In genomic region chr17:48052956-48053757, GRCh38 we compare ENCODE assay signal across 8 cellular contexts. TPM values are rescaled to one million over a fixed set of nuclear protein-coding genes. Genes with fewer than 3 reads are reported as not detected.
DNase-seq lines count a peak whose midpoint lies in the region; FAIRE-seq and TF ChIP-seq lines count a peak whose summit lies in the region.

No MANE protein-coding gene starts in this region.

- H3K4me2 ChIP-seq in DOHH2 (ENCODE audit: low read length) (peak overlapping the region; percentile 44), astrocyte (ENCODE audit: low read length) (peak overlapping the region; percentile 90)

- H3K4me3 Mint-ChIP-seq in astrocyte (ENCODE audit: unreplicated experiment), result peak overlapping the region; percentile 82

- H2AFZ ChIP-seq in astrocyte (ENCODE audit: low read depth, low read length), result no peak overlapping the region

- no peaks in the 10 kb centered on the region for H3K9me2 ChIP-seq in DOHH2 (replicated peaks; ENCODE audit: control insufficient read depth, low read length)

- H3K79me2 ChIP-seq in DOHH2 (ENCODE audit: control insufficient read depth, low read length) (peaks cover 91% of the 10 kb centered on the region), astrocyte (ENCODE audit: insufficient read depth, low read length) (peaks cover 88% of the 10 kb centered on the region)

- H3K4me1 ChIP-seq in DOHH2 (ENCODE audit: control insufficient read depth, low read length) (peaks cover 75% of the 10 kb centered on the region), astrocyte (ENCODE audit: insufficient read depth, low read length) (peaks cover 58% of the 10 kb centered on the region), iPS-18a (ENCODE audit: control insufficient read depth, low read depth, low read length) (peaks cover 53% of the 10 kb centered on the region), small intestine (ENCODE audit: control insufficient read depth in 2 of 2, insufficient read depth in 1 of 2, low read depth in 1 of 2, low read length in 1 of 2) (peaks cover 7 to 34% of the 10 kb centered on the region in 2 donors)

- peak overlapping the region; percentile 86 for H3K27ac Mint-ChIP-seq in astrocyte (ENCODE audit: unreplicated experiment)

- H3K9me3 ChIP-seq in DOHH2 (ENCODE audit: control insufficient read depth, insufficient read depth, low read length) (no peaks in the 10 kb centered on the region), astrocyte (ENCODE audit: insufficient read depth, low read depth, low read length) (no peaks in the 10 kb centered on the region), iPS-18a (ENCODE audit: control insufficient read depth, low read depth, low read length) (no peaks in the 10 kb centered on the region), small intestine (ENCODE audit: control insufficient read depth, low read depth) (no peaks in the 10 kb centered on the region)

- no peaks in the 10 kb centered on the region for H3K27me3 ChIP-seq in DOHH2 (ENCODE audit: control insufficient read depth, low read length)
- no peaks in the 10 kb centered on the region for H3K27me3 ChIP-seq in astrocyte (ENCODE audit: insufficient read depth, low read length)
- no peaks in the 10 kb centered on the region for H3K27me3 ChIP-seq in iPS-18a (ENCODE audit: control insufficient read depth, insufficient read depth, low read length)
- H3K27me3 ChIP-seq in small intestine (ENCODE audit: control insufficient read depth in 2 of 2, insufficient read depth in 2 of 2, low read length in 2 of 2), result no peaks in the 10 kb centered on the region

- H3K4me3 ChIP-seq in DOHH2 (ENCODE audit: low read length) (peak overlapping the region; percentile 31), astrocyte (ENCODE audit: insufficient read depth, low read depth, low read length) (peak overlapping the region; percentile 39), iPS-18a (ENCODE audit: low read length) (peak overlapping the region; percentile 90), small intestine (ENCODE audit: low read depth in 1 of 2, low read length in 2 of 2) (peak overlapping the region; percentile 9 to 43)

- no peaks in the 10 kb centered on the region for H3F3A ChIP-seq in DOHH2 (ENCODE audit: control insufficient read depth, insufficient read depth)

- no peaks in the 10 kb centered on the region for H3K9me3 Mint-ChIP-seq in astrocyte (ENCODE audit: unreplicated experiment)

- H3K9ac ChIP-seq in astrocyte (ENCODE audit: low read length), result peak overlapping the region; percentile 95
- no peak overlapping the region for H3K9ac ChIP-seq in iPS-18a (ENCODE audit: low read length)

- no peaks in the 10 kb centered on the region for H3K27me3 Mint-ChIP-seq in astrocyte (ENCODE audit: low read depth, unreplicated experiment)

- peaks cover 32% of the 10 kb centered on the region for H3K36me3 Mint-ChIP-seq in astrocyte (ENCODE audit: low read depth, unreplicated experiment)

- peaks cover 83% of the 10 kb centered on the region for H3K36me3 ChIP-seq in DOHH2 (ENCODE audit: control insufficient read depth, low read length)
- peaks cover 17% of the 10 kb centered on the region for H3K36me3 ChIP-seq in astrocyte (ENCODE audit: insufficient read depth, low read length)
- H3K36me3 ChIP-seq in iPS-18a (ENCODE audit: control insufficient read depth, low read depth, low read length), result peaks cover 37% of the 10 kb centered on the region
- peaks cover 7 to 28% of the 10 kb centered on the region in 2 donors for H3K36me3 ChIP-seq in small intestine (ENCODE audit: control insufficient read depth in 2 of 2, insufficient read depth in 2 of 2, low read length in 2 of 2)

- TF ChIP-seq CTCF in DOHH2 (IDR thresholded peaks at IDR 0.05; ENCODE audit: low read depth, low read length, poor library complexity, severe bottlenecking) (no peak), astrocyte (IDR thresholded peaks at IDR 0.05; ENCODE audit: insufficient read depth, low read depth, low read length) (no peak)

- WGBS in small intestine, 3 donors, result 30 to 48% (median 31%) methylated on average over 5 of the region's 5 CpGs

- H3K4me1 Mint-ChIP-seq in astrocyte (ENCODE audit: low read depth, unreplicated experiment), result peaks cover 55% of the 10 kb centered on the region

- FAIRE-seq in astrocyte (lab: Jason Lieb, UNC), result no peak
- no peak for FAIRE-seq in small intestine (lab: Jason Lieb, UNC)

- no peak overlapping the region for H3K27ac ChIP-seq in DOHH2 (ENCODE audit: low read depth, low read length)
- H3K27ac ChIP-seq in astrocyte (ENCODE audit: low read depth, low read length), result no peak overlapping the region
- no peak overlapping the region for H3K27ac ChIP-seq in iPS-18a (ENCODE audit: low read length)
- peak overlapping the region in 1 of 2 donors; percentile 69 for H3K27ac ChIP-seq in small intestine (ENCODE audit: low read depth in 1 of 2, low read length in 1 of 2)

- H4K20me1 ChIP-seq in DOHH2 (ENCODE audit: control insufficient read depth, insufficient read depth, low read depth, low read length) (peaks cover 15% of the 10 kb centered on the region), astrocyte (ENCODE audit: insufficient read depth, low read length) (peaks cover 76% of the 10 kb centered on the region)

- DNase-seq in NCI-H2196 treated with DMSO at 0.1 percent for 48 hours (lab: John Stamatoyannopoulos, UW; ENCODE audit: unreplicated experiment) (peak; percentile 76), astrocyte (ENCODE audit: low read depth) (no peak), small intestine (no peak), activated gamma-delta T cell (lab: John Stamatoyannopoulos, UW) (no peak), cortex of kidney (lab: John Stamatoyannopoulos, UW) (no peak)
- DNase-seq in effector CD8-positive, alpha-beta T cell (lab: John Stamatoyannopoulos, UW), result no peak

RNA-seq across cellular contexts. Expression of gene NFE2L1, which starts 5.0 kb away (rescaled TPM):
- total RNA-seq in astrocyte, result 344 and 348 TPM in 2 replicates
- 100 to 1,000 TPM in 1 of 3 donors, 10 to 100 TPM in 2; 52.1 to 110 (median 70.4) TPM for polyA plus RNA-seq in small intestine

RNA-seq across cellular contexts. Expression of gene COPZ2, which starts 15.6 kb away (rescaled TPM):
- 25.1 and 38.3 TPM in 2 replicates for total RNA-seq in astrocyte
- polyA plus RNA-seq in small intestine, result 1 to 10 TPM in 2 of 3 donors, not detected in 1; 4.4 to 7.3 TPM

RNA-seq across cellular contexts. Expression of gene CBX1, which starts 48.1 kb away (rescaled TPM):
- 62.8 and 69.3 TPM in 2 replicates for total RNA-seq in astrocyte
- polyA plus RNA-seq in small intestine, result 10 to 100 TPM in 1 of 3 donors, 1 to 10 TPM in 2; 9.4 to 29.5 (median 10.0) TPM

RNA-seq across cellular contexts. Expression of gene SNX11, which starts 54.4 kb away (rescaled TPM):
- total RNA-seq in astrocyte, result 30.4 and 33.3 TPM in 2 replicates
- polyA plus RNA-seq in small intestine, result 10 to 100 TPM; 11.4 to 16.3 (median 13.8) TPM

Comparison
In these comparisons a context has a peak if more than half of its experiments do, and no peak if none do; other contexts are left out.
1. H3K4me3 ChIP-seq: peak in every context shown above with its lines; median percentile 90 in iPS-18a; 39 in astrocyte; 31 in DOHH2; 26 in small intestine.